In the genomic region with DNA sequence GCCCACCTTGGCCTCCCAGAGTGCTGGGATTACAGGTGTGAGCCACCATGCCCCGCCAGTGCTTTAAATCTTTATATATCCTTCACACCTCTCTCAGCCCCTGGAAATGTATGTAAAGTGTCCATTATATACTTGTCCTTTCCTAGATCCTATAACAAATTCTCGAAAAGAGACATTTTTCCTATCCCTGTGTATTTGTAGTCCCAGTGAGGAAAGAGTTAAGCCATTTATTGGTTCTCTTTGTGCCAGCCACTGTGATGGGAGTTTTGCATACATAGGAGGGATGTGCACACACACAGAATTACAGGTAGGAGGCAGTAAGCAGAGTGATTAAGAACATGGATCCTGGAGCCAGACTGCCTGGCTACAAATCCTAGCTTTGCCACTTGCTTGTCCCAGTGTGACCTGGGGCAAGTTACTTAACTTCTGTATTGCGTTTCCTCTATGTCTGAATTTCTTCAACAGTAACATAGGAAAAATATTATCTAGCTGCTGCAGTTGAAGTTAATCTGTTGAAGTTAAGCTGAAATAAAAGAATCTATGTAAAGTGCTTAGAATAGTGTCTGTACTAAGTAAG, we compare ENCODE assay signal across 9 cellular contexts. TPM values are rescaled to one million over a fixed set of nuclear protein-coding genes. Genes with fewer than 3 reads are reported as not detected.
DNase-seq lines count a peak whose midpoint lies in the region; ATAC-seq and TF ChIP-seq lines count a peak whose summit lies in the region.
"Had no signal": no experiment of that assay in that cellular context is flagged by ENCODE, and none has a peak within 500 bp of the region (broad histone marks: within the 10 kb centered on the region; RNA-seq: fewer than 3 reads in every experiment).

No MANE protein-coding gene starts in this region.

- H3K4me3 Mint-ChIP-seq in activated CD4-positive, alpha-beta T cell treated with anti-CD3 and anti-CD28 coated beads, Interleukin-2, amount 10 ng/mL, durations not matched to agents 7 days and 5 days, result no peak overlapping the region

- WGBS in esophagus, 2 donors, result 75 to 83% methylated on average over 3 of the region's 3 CpGs
- WGBS in stomach, 5 donors, result 44 to 68% (median 66%) methylated on average over 3 of the region's 3 CpGs

- no peaks in the 10 kb centered on the region for H3K27me3 Mint-ChIP-seq in activated CD4-positive, alpha-beta T cell treated with anti-CD3 and anti-CD28 coated beads, Interleukin-2, amount 10 ng/mL, durations not matched to agents 7 days and 5 days

- TF ChIP-seq CTCF in stomach (IDR thresholded peaks at IDR 0.05), result no peak

- no peaks in the 10 kb centered on the region for H3K27me3 ChIP-seq in esophagus (ENCODE audit: control insufficient read depth in 1 of 2, insufficient read depth in 2 of 2, low read length in 2 of 2)
- H3K27me3 ChIP-seq in stomach, result no peaks in the 10 kb centered on the region

- H3K9me3 Mint-ChIP-seq in activated CD4-positive, alpha-beta T cell treated with anti-CD3 and anti-CD28 coated beads, Interleukin-2, amount 10 ng/mL, durations not matched to agents 7 days and 5 days, result no peaks in the 10 kb centered on the region

- peak overlapping the region; percentile 81 for H3K27ac Mint-ChIP-seq in activated CD4-positive, alpha-beta T cell treated with anti-CD3 and anti-CD28 coated beads, Interleukin-2, amount 10 ng/mL, durations not matched to agents 7 days and 5 days

- DNase-seq in activated CD4-positive, alpha-beta T cell treated with anti-CD3 and anti-CD28 coated beads, Interleukin-2, amount 10 ng/mL, durations not matched to agents 7 days and 5 days, result no peak
- no peak for DNase-seq in activated CD4-positive, alpha-beta T cell treated with anti-CD3 and anti-CD28 coated beads for 1 hour
- DNase-seq in RKO (ENCODE audit: low spot score) (peak; percentile 39), stomach (no peak), cortex of kidney (lab: John Stamatoyannopoulos, UW) (no peak), NOMO-1 (lab: John Stamatoyannopoulos, UW; ENCODE audit: unreplicated experiment in 2 of 2) (no peak)
- DNase-seq: SHP77 had no signal

- H3K4me1 ChIP-seq in esophagus (ENCODE audit: control insufficient read depth in 2 of 2, insufficient read depth in 2 of 2, low read length in 1 of 2), result peaks cover 0 to 12% of the 10 kb centered on the region in 2 donors
- peaks cover 9 to 75% (median 26%) of the 10 kb centered on the region in 4 donors for H3K4me1 ChIP-seq in stomach

- H3K4me1 Mint-ChIP-seq in activated CD4-positive, alpha-beta T cell treated with anti-CD3 and anti-CD28 coated beads, Interleukin-2, amount 10 ng/mL, durations not matched to agents 7 days and 5 days, result peaks cover 61% of the 10 kb centered on the region

- H3K36me3 ChIP-seq in esophagus (ENCODE audit: control insufficient read depth in 2 of 2, insufficient read depth in 2 of 2, low read length in 1 of 2), result peaks cover 0 to 10% of the 10 kb centered on the region in 2 donors
- peaks cover 5 to 16% (median 15%) of the 10 kb centered on the region in 4 donors for H3K36me3 ChIP-seq in stomach

- H3K27ac ChIP-seq in esophagus (ENCODE audit: low read depth in 2 of 2, low read length in 1 of 2) (peak overlapping the region; percentile 90 to 94), stomach (peak overlapping the region; percentile 63 to 98 (median 84))

- no peak for ATAC-seq in HG02763 (IDR thresholded peaks at IDR 0.05; ENCODE audit: unreplicated experiment)

- no peak for TF ChIP-seq POLR2A in stomach (IDR thresholded peaks at IDR 0.05)

- CTCF ChIA-PET in activated CD4-positive, alpha-beta T cell treated with anti-CD3 and anti-CD28 coated beads, Interleukin-2, amount 10 ng/mL, durations not matched to agents 7 days and 5 days (lab: Charles Lee), result interaction anchor here (0.9 to 3.5 kb wide), 8 partner anchors 9 to 158 kb away, joined by 3 to 22 read pairs (median 5); a partner anchor contains a TSS

- intact Hi-C loops in stomach (cut with DNase I; ENCODE audit: low total_unique reads), result no loop called here

- POLR2A ChIA-PET in activated CD4-positive, alpha-beta T cell treated with anti-CD3 and anti-CD28 coated beads, Interleukin-2, amount 10 ng/mL, durations not matched to agents 7 days and 5 days (lab: Charles Lee), result interaction anchor here (0.6 to 1.1 kb wide), 3 partner anchors 8 to 62 kb away, joined by 3 to 4 read pairs (median 3); a partner anchor contains a TSS

- TF ChIP-seq EP300 in stomach (IDR thresholded peaks at IDR 0.05), result no peak

- H3K36me3 Mint-ChIP-seq in activated CD4-positive, alpha-beta T cell treated with anti-CD3 and anti-CD28 coated beads, Interleukin-2, amount 10 ng/mL, durations not matched to agents 7 days and 5 days (ENCODE audit: low read depth), result peaks cover 3% of the 10 kb centered on the region

- no peak overlapping the region for H3K4me3 ChIP-seq in esophagus (ENCODE audit: low read depth in 1 of 2, low read length in 2 of 2)
- no peak overlapping the region for H3K4me3 ChIP-seq in stomach

- H3K9me3 ChIP-seq in esophagus (ENCODE audit: control insufficient read depth in 2 of 2, insufficient read depth in 1 of 2, low read depth in 1 of 2, low read length in 1 of 2) (no peaks in the 10 kb centered on the region), stomach (no peaks in the 10 kb centered on the region)

RNA-seq across cellular contexts. Expression of a gene that starts 2.1 kb away (rescaled TPM):
- total RNA-seq in activated CD4-positive, alpha-beta T cell treated with anti-CD3 and anti-CD28 coated beads, Interleukin-2, amount 10 ng/mL, durations not matched to agents 7 days and 5 days, result 10 to 100 TPM; 54.8 to 55.0 TPM
- 100 to 1,000 TPM; 117 to 135 TPM for polyA plus RNA-seq in esophagus
- 100 to 1,000 TPM in 4 of 5 donors, 10 to 100 TPM in 1; 16.0 to 230 (median 187) TPM for total RNA-seq in stomach
- 10 to 100 TPM; 33.8 to 68.4 (median 41.9) TPM for polyA plus RNA-seq in stomach

RNA-seq across cellular contexts. Expression of a gene that starts 10.5 kb away (rescaled TPM):
- 1 to 10 TPM; 6.5 TPM for total RNA-seq in activated CD4-positive, alpha-beta T cell treated with anti-CD3 and anti-CD28 coated beads, Interleukin-2, amount 10 ng/mL, durations not matched to agents 7 days and 5 days
- polyA plus RNA-seq in esophagus (100 to 1,000 TPM; 609 to 890 TPM), stomach (100 to 1,000 TPM in 1 of 3 donors, 1 to 10 TPM in 2; 1.7 to 131 (median 5.3) TPM)
- total RNA-seq in stomach, result 10 to 100 TPM in 1 of 5 donors, 1 to 10 TPM in 4; 2.6 to 11.7 (median 4.9) TPM

RNA-seq across cellular contexts. Expression of a gene that starts 26.1 kb away (rescaled TPM):
- 10 to 100 TPM; 31.7 to 35.0 TPM for total RNA-seq in activated CD4-positive, alpha-beta T cell treated with anti-CD3 and anti-CD28 coated beads, Interleukin-2, amount 10 ng/mL, durations not matched to agents 7 days and 5 days
- polyA plus RNA-seq in esophagus (10 to 100 TPM; 92.6 to 97.6 TPM), stomach (10 to 100 TPM; 20.1 to 52.1 (median 30.1) TPM)
- total RNA-seq in stomach, result 10 to 100 TPM in 3 of 5 donors, 1 to 10 TPM in 2; 5.3 to 71.9 (median 17.4) TPM

RNA-seq across cellular contexts. Expression of a gene that starts 26.1 kb away (rescaled TPM):
- 10 to 100 TPM; 30.8 to 35.2 TPM for total RNA-seq in activated CD4-positive, alpha-beta T cell treated with anti-CD3 and anti-CD28 coated beads, Interleukin-2, amount 10 ng/mL, durations not matched to agents 7 days and 5 days
- polyA plus RNA-seq in esophagus (10 to 100 TPM in 1 of 2 donors, 1 to 10 TPM in 1; 9.3 to 10.8 TPM), stomach (10 to 100 TPM in 1 of 3 donors, 1 to 10 TPM in 2; 6.5 to 11.8 (median 8.4) TPM)
- 10 to 100 TPM in 4 of 5 donors, 1 to 10 TPM in 1; 5.4 to 25.7 (median 12.8) TPM for total RNA-seq in stomach

RNA-seq across cellular contexts. Expression of a gene that starts 31.1 kb away (rescaled TPM):
- total RNA-seq in activated CD4-positive, alpha-beta T cell treated with anti-CD3 and anti-CD28 coated beads, Interleukin-2, amount 10 ng/mL, durations not matched to agents 7 days and 5 days, result 100 to 1,000 TPM; 130 to 141 TPM
- polyA plus RNA-seq in esophagus (10 to 100 TPM; 49.2 to 49.8 TPM), stomach (10 to 100 TPM; 46.6 to 61.1 (median 50.6) TPM)
- total RNA-seq in stomach, result 10 to 100 TPM in 4 of 5 donors, 1 to 10 TPM in 1; 7.2 to 63.6 (median 39.1) TPM
